12 cellular contexts compared by ENCODE assay signal in the genomic region with DNA sequence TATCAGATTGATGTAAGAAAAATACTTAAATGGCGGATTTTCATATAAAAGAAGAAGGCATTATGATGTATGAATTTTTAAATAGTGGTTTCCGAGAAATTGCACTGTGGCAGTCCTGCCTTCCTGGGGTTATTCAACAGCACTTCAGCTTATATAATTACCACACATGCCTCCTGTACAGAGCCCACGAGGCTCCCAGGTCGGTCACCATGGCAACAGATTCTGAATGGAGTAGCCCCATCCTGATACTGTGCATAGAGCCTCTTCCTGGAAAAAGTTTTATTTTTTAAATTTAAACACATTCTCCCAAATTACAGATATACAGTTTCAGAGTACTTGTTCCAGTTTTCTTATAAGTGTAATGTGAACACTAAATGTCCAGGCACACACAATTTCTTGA. TPM values are rescaled to one million over a fixed set of nuclear protein-coding genes. Genes with fewer than 3 reads are reported as not detected.
DNase-seq lines count a peak whose midpoint lies in the region.
"Had no signal": no experiment of that assay in that cellular context is flagged by ENCODE, and none has a peak within 500 bp of the region (broad histone marks: within the 10 kb centered on the region; RNA-seq: fewer than 3 reads in every experiment).

No MANE protein-coding gene starts in this region.

- H3K4me1 ChIP-seq in iPS-20b (ENCODE audit: insufficient read depth, low read length): peaks cover 17% of the 10 kb centered on the region

- H3K27me3 ChIP-seq in iPS-20b (ENCODE audit: insufficient read depth, low read length): no peaks in the 10 kb centered on the region

- H3K4me3 ChIP-seq in iPS-20b (ENCODE audit: low read length): no peak overlapping the region
- H3K4me3 ChIP-seq: skin epidermis had no signal

- H3K9me3 ChIP-seq in iPS-20b (ENCODE audit: insufficient read depth, low read depth, low read length): no peaks in the 10 kb centered on the region

- no peak overlapping the region for H3K27ac ChIP-seq in iPS-20b (ENCODE audit: low read length)

- peak overlapping the region; percentile 10; the same call in 1 of the 2 replicates for H3K9ac ChIP-seq in iPS-20b (ENCODE audit: low read depth, low read length)

- DNase-seq in DMS 273 (lab: John Stamatoyannopoulos, UW; ENCODE audit: unreplicated experiment) (peak; percentile 81), NCI-H128 (lab: John Stamatoyannopoulos, UW; ENCODE audit: unreplicated experiment) (peak; percentile 88), NCI-H69 (lab: John Stamatoyannopoulos, UW) (peak; percentile 96), NCI-H526 treated with DMSO at 0.1 percent for 48 hours (lab: John Stamatoyannopoulos, UW) (no peak), ureter (ENCODE audit: low spot score) (no peak), Ammon's horn (ENCODE audit: low spot score) (no peak)
- DNase-seq in activated CD4-positive, alpha-beta T cell treated with anti-CD3 and anti-CD28 coated beads for 48 hours: no peak
- DNase-seq: activated CD4-positive, alpha-beta T cell treated with anti-CD3 and anti-CD28 coated beads, Interleukin-2, amount 50 U/mL, for 48 hours; T-helper 2 cell had no signal

- H3K36me3 ChIP-seq in iPS-20b (ENCODE audit: insufficient read depth, low read depth, low read length): no peaks in the 10 kb centered on the region

RNA-seq across cellular contexts. Expression of gene ASB4, which starts 15.9 kb away (rescaled TPM):
- not detected for total RNA-seq in ureter
- total RNA-seq: activated naive CD4-positive, alpha-beta T cell treated with anti-CD3 and anti-CD28 coated beads for 36 hours had no signal

RNA-seq across cellular contexts. Expression of gene PON2, which starts 35.0 kb away (rescaled TPM):
- 76.1 TPM for total RNA-seq in ureter

Comparison
In these comparisons a context has a peak if more than half of its experiments do, and no peak if none do; other contexts are left out.
1. DNase-seq: peak in DMS 273 (single experiment), NCI-H128 (single experiment) and NCI-H69 (single experiment); none in NCI-H526 treated with DMSO at 0.1 percent for 48 hours (single experiment), ureter (single experiment), activated CD4-positive, alpha-beta T cell treated with anti-CD3 and anti-CD28 coated beads for 48 hours (single experiment) and Ammon's horn (single experiment).